9 cellular contexts compared by ENCODE assay signal in genomic region chr3:16885948-16886683, GRCh38. TPM values are rescaled to one million over a fixed set of nuclear protein-coding genes. Genes with fewer than 3 reads are reported as not detected.
A peak's percentile ranks its signal among the peaks of the same experiment; 100 is the strongest.
DNase-seq lines count a peak whose midpoint lies in the region; ATAC-seq and TF ChIP-seq lines count a peak whose summit lies in the region.
"Had no signal": no experiment of that assay in that cellular context is flagged by ENCODE, and none has a peak within 500 bp of the region (broad histone marks: within the 10 kb centered on the region; RNA-seq: fewer than 3 reads in every experiment).

No MANE protein-coding gene starts in this region.

- H3K4me1 Mint-ChIP-seq in Calu3 (ENCODE audit: low read depth, unreplicated experiment) = peaks cover 25% of the 10 kb centered on the region
- peaks cover 58 to 62% of the 10 kb centered on the region in 2 donors for H3K4me1 Mint-ChIP-seq in natural killer cell treated with Interleukin-12 subunit alpha and Interleukin-12 subunit beta and Interleukin-15 and Interleukin-18, amount 100 ng/mL, for 72 hours (ENCODE audit: low read depth in 2 of 2)

- H3K36me3 Mint-ChIP-seq in Calu3 (ENCODE audit: insufficient read depth, unreplicated experiment) = peaks cover 20% of the 10 kb centered on the region
- H3K36me3 Mint-ChIP-seq in natural killer cell treated with Interleukin-12 subunit alpha and Interleukin-12 subunit beta and Interleukin-15 and Interleukin-18, amount 100 ng/mL, for 72 hours = no peaks in the 10 kb centered on the region

- CTCF ChIA-PET in Calu3 (lab: Charles Lee) = no interaction called here

- intact Hi-C loops in Calu3 (cut with micrococcal nuclease; ENCODE audit: unreplicated experiment) = loop anchor here (5.0 to 10.0 kb wide), 4 partner anchors 126 to 349 kb away; partner anchors contain the start of gene DAZL

- peak overlapping the region; percentile 31 for H3K27ac Mint-ChIP-seq in Calu3 (ENCODE audit: unreplicated experiment)
- peak overlapping the region; percentile 87 to 97 for H3K27ac Mint-ChIP-seq in natural killer cell treated with Interleukin-12 subunit alpha and Interleukin-12 subunit beta and Interleukin-15 and Interleukin-18, amount 100 ng/mL, for 72 hours

- DNase-seq in Calu3 = no peak
- DNase-seq in NAMALWA (ENCODE audit: low spot score) = peak; percentile 62
- no peak for DNase-seq in natural killer cell treated with Interleukin-12 subunit alpha and Interleukin-12 subunit beta and Interleukin-15 and Interleukin-18, amount 100 ng/mL, for 72 hours (ENCODE audit: low spot score)
- no peak for DNase-seq in stimulated activated CD8-positive, alpha-beta memory T cell treated with anti-CD3 and anti-CD28 coated beads, Interleukin-4, amount 100 ng/mL, for 48 hours
- DNase-seq: left cardiac atrium had no signal

- H3K27ac ChIP-seq in cingulate gyrus (ENCODE audit: low read depth, low read length) = peak overlapping the region; percentile 63

- TSS peak; percentile 39 for BruUV-seq in Calu3 (replicated peaks; lab: Mats Ljungman, UMichigan)

- no peaks in the 10 kb centered on the region for H3K27me3 Mint-ChIP-seq in Calu3 (ENCODE audit: unreplicated experiment)
- peaks cover 0 to 4% of the 10 kb centered on the region in 2 donors for H3K27me3 Mint-ChIP-seq in natural killer cell treated with Interleukin-12 subunit alpha and Interleukin-12 subunit beta and Interleukin-15 and Interleukin-18, amount 100 ng/mL, for 72 hours

- H3K9me3 Mint-ChIP-seq in Calu3 (ENCODE audit: low read depth, unreplicated experiment) = no peaks in the 10 kb centered on the region
- H3K9me3 Mint-ChIP-seq in natural killer cell treated with Interleukin-12 subunit alpha and Interleukin-12 subunit beta and Interleukin-15 and Interleukin-18, amount 100 ng/mL, for 72 hours = no peaks in the 10 kb centered on the region

- no peak for TF ChIP-seq CTCF in Calu3 (IDR thresholded peaks at IDR 0.05; ENCODE audit: unreplicated experiment)

- ATAC-seq in natural killer cell treated with Interleukin-12 subunit alpha and Interleukin-12 subunit beta and Interleukin-15 and Interleukin-18, amount 100 ng/mL, for 72 hours = peak in 1 of 2 donors; percentile 10
- ATAC-seq in GM19397 (IDR thresholded peaks at IDR 0.05; ENCODE audit: unreplicated experiment) (no peak), GM21381 (IDR thresholded peaks at IDR 0.05; ENCODE audit: unreplicated experiment) (no peak), GM19463 (IDR thresholded peaks at IDR 0.05; ENCODE audit: unreplicated experiment) (no peak)

- peak overlapping the region; percentile 79 for H3K4me3 Mint-ChIP-seq in Calu3 (ENCODE audit: low read depth, unreplicated experiment)
- H3K4me3 Mint-ChIP-seq in natural killer cell treated with Interleukin-12 subunit alpha and Interleukin-12 subunit beta and Interleukin-15 and Interleukin-18, amount 100 ng/mL, for 72 hours = peak overlapping the region; percentile 96

RNA-seq across cellular contexts. Expression of gene PLCL2, which starts 1.4 kb away (rescaled TPM):
- total RNA-seq in Calu3 (2022) = 5.4 and 5.8 TPM in 2 replicates
- 10 to 100 TPM; 12.5 to 17.2 TPM for total RNA-seq in natural killer cell treated with Interleukin-12 subunit alpha and Interleukin-12 subunit beta and Interleukin-15 and Interleukin-18, amount 100 ng/mL, for 72 hours
